8 cellular contexts compared by ENCODE assay signal in the genomic region with DNA sequence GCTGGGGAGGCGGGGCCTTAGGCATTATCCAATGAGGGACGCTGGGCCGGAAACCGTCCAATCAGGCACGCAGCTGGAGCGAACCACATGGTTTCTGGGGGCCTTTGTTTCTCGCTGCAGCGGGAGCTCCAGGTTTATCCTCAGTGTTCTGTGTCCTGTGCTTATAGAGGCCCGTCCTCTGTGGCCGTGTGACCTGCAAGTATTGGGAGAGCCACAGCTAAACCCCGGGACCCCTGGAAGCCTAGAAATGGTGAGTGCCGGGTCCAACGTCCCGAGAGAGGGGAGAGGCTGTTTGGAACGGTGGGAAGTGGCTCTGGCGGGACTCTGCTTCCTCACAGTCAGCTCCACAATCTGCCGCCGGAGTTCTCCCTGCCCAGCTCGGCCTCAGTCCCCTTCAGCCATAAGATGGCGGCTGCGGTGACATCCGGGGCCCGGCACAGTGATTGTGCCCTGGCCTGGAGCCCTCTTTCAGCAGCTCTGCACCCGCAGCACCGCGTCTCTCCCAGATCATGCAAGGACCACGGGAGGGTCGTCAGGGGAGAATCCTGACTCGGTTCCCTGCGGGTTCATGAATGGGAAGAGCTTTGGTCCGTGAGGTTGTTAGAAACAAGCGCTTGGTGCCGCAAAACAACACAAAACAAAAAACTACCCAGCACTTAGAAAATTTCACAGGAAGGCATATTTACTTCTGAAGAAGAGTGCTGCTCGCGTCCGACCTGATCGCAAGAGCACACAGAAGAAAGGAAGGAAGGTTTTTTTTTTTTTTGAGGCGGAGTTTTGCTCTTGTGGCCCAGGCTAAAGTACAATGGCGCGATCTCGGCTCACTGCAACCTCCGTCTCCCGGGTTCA. TPM values are rescaled to one million over a fixed set of nuclear protein-coding genes. Genes with fewer than 3 reads are reported as not detected.
DNase-seq lines count a peak whose midpoint lies in the region; ATAC-seq and TF ChIP-seq lines count a peak whose summit lies in the region.

A gene (plus strand): TSS at position 133 of the 849 bp plus-strand sequence. CDS start 115 bp downstream, at position 248.

- TF ChIP-seq RAD21 in Ishikawa (IDR thresholded peaks at IDR 0.05; ENCODE audit: low read depth) = no peak

- peak; percentile 97 for ATAC-seq in GM21529 (IDR thresholded peaks at IDR 0.05; ENCODE audit: unreplicated experiment)

- H3K27ac ChIP-seq in esophagus squamous epithelium (peak within 1 kb of the TSS; percentile 79 to 97 (median 96)), muscle layer of duodenum (ENCODE audit: low read length) (peak within 1 kb of the TSS; percentile 93)

- H3K27me3 ChIP-seq in esophagus squamous epithelium (peaks cover 0 to 2% (median 0%) of the 10 kb centered on the region in 4 donors), muscle layer of duodenum (ENCODE audit: low read depth, low read length) (no peaks in the 10 kb centered on the region)

- WGBS in esophagus squamous epithelium, 2 donors = 1% methylated on average over 25 to 29 of the region's 43 CpGs

- DNase-seq in DMS114 treated with DMSO at 0.1 percent for 48 hours (lab: John Stamatoyannopoulos, UW; ENCODE audit: unreplicated experiment) (peak; percentile 96), esophagus squamous epithelium (lab: John Stamatoyannopoulos, UW) (peak; percentile 70)
- DNase-seq in activated T-cell treated with anti-CD3 and anti-CD28 coated beads, Interleukin-2, amount 50 U/mL, for 48 hours = peak; percentile 97 to 98
- peak; percentile 93 for DNase-seq in stimulated activated CD8-positive, alpha-beta memory T cell treated with anti-CD3 and anti-CD28 coated beads, Interleukin-7, amount 100 ng/mL, for 24 hours (ENCODE audit: low read depth)

- TF ChIP-seq CTCF in esophagus squamous epithelium (IDR thresholded peaks at IDR 0.05) = no peak

- H3K4me1 ChIP-seq in esophagus squamous epithelium (peaks cover 9 to 34% (median 9%) of the 10 kb centered on the region in 3 donors), muscle layer of duodenum (ENCODE audit: control insufficient read depth in 1 of 2, insufficient read depth in 2 of 2, low read length in 2 of 2) (peaks cover 0 to 22% of the 10 kb centered on the region in 2 donors)

- TF ChIP-seq POLR2A in esophagus squamous epithelium (IDR thresholded peaks at IDR 0.05) = peak in 3 of 4 donors; percentile 14 to 90 (median 89)

- H3K9me3 ChIP-seq in esophagus squamous epithelium = peaks cover 0 to 32% (median 4%) of the 10 kb centered on the region in 3 donors
- H3K9me3 ChIP-seq in muscle layer of duodenum (ENCODE audit: control insufficient read depth in 1 of 2, low read length in 2 of 2) = peaks cover 0 to under 1% of the 10 kb centered on the region in 2 donors

- TF ChIP-seq EP300 in Ishikawa (IDR thresholded peaks at IDR 0.05; ENCODE audit: borderline replicate concordance) = no peak

- H3K4me3 ChIP-seq in esophagus squamous epithelium = peak within 1 kb of the TSS; percentile 61 to 86 (median 73)
- H3K4me3 ChIP-seq in muscle layer of duodenum (ENCODE audit: low read depth in 1 of 2, low read length in 2 of 2) = peak within 1 kb of the TSS; percentile 94 to 98

- H3K36me3 ChIP-seq in esophagus squamous epithelium = no peaks in the 10 kb centered on the region
- H3K36me3 ChIP-seq in muscle layer of duodenum (ENCODE audit: control insufficient read depth in 1 of 2, insufficient read depth in 2 of 2, low read length in 2 of 2) = peaks cover 0 to 4% of the 10 kb centered on the region in 2 donors

- intact Hi-C loops in esophagus squamous epithelium (cut with DNase I) = no loop called here

TF ChIP-seq in Ishikawa, 13 proteins besides CTCF, POLR2A, EP300 and RAD21:
- TF ChIP-seq NFIC (IDR thresholded peaks at IDR 0.05) (no peak), EGR1 (IDR thresholded peaks at IDR 0.05) (no peak), CREB1 (IDR thresholded peaks at IDR 0.05; ENCODE audit: low read depth) (no peak), TEAD4 (IDR thresholded peaks at IDR 0.05) (no peak)
- TF ChIP-seq, protein P1, sequence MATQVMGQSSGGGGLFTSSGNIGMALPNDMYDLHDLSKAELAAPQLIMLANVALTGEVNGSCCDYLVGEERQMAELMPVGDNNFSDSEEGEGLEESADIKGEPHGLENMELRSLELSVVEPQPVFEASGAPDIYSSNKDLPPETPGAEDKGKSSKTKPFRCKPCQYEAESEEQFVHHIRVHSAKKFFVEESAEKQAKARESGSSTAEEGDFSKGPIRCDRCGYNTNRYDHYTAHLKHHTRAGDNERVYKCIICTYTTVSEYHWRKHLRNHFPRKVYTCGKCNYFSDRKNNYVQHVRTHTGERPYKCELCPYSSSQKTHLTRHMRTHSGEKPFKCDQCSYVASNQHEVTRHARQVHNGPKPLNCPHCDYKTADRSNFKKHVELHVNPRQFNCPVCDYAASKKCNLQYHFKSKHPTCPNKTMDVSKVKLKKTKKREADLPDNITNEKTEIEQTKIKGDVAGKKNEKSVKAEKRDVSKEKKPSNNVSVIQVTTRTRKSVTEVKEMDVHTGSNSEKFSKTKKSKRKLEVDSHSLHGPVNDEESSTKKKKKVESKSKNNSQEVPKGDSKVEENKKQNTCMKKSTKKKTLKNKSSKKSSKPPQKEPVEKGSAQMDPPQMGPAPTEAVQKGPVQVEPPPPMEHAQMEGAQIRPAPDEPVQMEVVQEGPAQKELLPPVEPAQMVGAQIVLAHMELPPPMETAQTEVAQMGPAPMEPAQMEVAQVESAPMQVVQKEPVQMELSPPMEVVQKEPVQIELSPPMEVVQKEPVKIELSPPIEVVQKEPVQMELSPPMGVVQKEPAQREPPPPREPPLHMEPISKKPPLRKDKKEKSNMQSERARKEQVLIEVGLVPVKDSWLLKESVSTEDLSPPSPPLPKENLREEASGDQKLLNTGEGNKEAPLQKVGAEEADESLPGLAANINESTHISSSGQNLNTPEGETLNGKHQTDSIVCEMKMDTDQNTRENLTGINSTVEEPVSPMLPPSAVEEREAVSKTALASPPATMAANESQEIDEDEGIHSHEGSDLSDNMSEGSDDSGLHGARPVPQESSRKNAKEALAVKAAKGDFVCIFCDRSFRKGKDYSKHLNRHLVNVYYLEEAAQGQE (IDR thresholded peaks at IDR 0.05; ENCODE audit: low read depth) = no peak
- TF ChIP-seq, protein P2, sequence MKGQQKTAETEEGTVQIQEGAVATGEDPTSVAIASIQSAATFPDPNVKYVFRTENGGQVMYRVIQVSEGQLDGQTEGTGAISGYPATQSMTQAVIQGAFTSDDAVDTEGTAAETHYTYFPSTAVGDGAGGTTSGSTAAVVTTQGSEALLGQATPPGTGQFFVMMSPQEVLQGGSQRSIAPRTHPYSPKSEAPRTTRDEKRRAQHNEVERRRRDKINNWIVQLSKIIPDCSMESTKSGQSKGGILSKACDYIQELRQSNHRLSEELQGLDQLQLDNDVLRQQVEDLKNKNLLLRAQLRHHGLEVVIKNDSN (IDR thresholded peaks at IDR 0.05) = no peak; the same call in 1 of the 2 replicates
- TF ChIP-seq, protein P3, sequence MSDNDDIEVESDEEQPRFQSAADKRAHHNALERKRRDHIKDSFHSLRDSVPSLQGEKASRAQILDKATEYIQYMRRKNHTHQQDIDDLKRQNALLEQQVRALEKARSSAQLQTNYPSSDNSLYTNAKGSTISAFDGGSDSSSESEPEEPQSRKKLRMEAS (IDR thresholded peaks at IDR 0.05) = 0 out of 2 replicates have a peak, but pooled peaks have one; percentile 27
TF ChIP-seq in Ishikawa: peak in this region for 1.

TF ChIP-seq in PFSK-1, 5 proteins besides CTCF, POLR2A, EP300 and RAD21:
- peak; percentile 97 for TF ChIP-seq TAF1 (IDR thresholded peaks at IDR 0.05; ENCODE audit: borderline replicate concordance, insufficient read depth, low read length)
- TF ChIP-seq, protein P1 (IDR thresholded peaks at IDR 0.05; ENCODE audit: insufficient read depth in 1 of 2, low read depth in 2 of 2, low read length in 2 of 2) = no peak
- no peak for TF ChIP-seq FOXP2 (optimal IDR thresholded peaks at IDR 0.05; ENCODE audit: borderline replicate concordance, extremely low read depth, extremely low read length, insufficient read depth)
- peak; percentile 98 for TF ChIP-seq POLR2AphosphoS5 (IDR thresholded peaks at IDR 0.05; ENCODE audit: low read depth, low read length)
- 0 out of 2 replicates have a peak, but pooled peaks have one; percentile 16 for TF ChIP-seq SIN3A (IDR thresholded peaks at IDR 0.05; ENCODE audit: borderline replicate concordance, insufficient read depth, low read length)

RNA-seq across cellular contexts. Expression of the gene that starts here (rescaled TPM):
- polyA plus RNA-seq in PFSK-1 (2012; ENCODE audit: insufficient read length, low read depth) = 1.2 TPM
- 1 to 10 TPM in 3 of 4 donors, under 1 TPM in 1; 0.95 to 4.5 (median 2.7) TPM for total RNA-seq in esophagus squamous epithelium

Comparison
In these comparisons a context has a peak if more than half of its experiments do, and no peak if none do; other contexts are left out.
1. Peak in every context shown above with its lines: DNase-seq, ATAC-seq, H3K4me3 ChIP-seq and H3K27ac ChIP-seq.